In the genomic region with DNA sequence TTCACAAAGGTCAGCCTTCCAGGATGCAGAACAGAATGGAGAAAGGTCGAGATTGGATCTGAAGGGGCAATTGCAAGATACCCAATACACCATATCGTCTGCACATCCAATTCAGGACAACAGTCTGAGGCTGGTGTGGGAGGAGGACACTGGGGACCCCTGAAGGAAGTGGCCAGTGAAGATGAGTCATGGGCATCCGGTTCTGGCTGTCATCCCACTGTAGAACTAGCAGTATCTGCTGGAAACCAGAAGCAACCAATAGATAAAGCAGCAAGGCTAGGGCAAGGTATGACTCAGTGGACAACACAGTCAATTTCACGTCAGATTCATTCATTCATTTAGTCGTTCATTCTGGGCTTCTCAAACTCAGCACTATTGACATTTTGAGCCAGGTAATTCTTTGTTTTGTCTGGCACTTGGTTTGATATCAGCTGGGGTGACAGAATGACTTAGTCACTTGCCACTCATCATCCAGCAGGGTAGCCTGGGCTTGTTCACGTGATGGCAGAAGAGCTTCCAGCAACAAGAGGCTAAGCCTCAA, we compare ENCODE assay signal across 1 cellular context.
TF ChIP-seq lines count a peak whose summit lies in the region.

No MANE protein-coding gene starts in this region.

TF ChIP-seq in K562, 482 proteins besides CTCF, POLR2A, EP300 and RAD21 (continued from another document and continues in another):
- TF ChIP-seq, protein P1, sequence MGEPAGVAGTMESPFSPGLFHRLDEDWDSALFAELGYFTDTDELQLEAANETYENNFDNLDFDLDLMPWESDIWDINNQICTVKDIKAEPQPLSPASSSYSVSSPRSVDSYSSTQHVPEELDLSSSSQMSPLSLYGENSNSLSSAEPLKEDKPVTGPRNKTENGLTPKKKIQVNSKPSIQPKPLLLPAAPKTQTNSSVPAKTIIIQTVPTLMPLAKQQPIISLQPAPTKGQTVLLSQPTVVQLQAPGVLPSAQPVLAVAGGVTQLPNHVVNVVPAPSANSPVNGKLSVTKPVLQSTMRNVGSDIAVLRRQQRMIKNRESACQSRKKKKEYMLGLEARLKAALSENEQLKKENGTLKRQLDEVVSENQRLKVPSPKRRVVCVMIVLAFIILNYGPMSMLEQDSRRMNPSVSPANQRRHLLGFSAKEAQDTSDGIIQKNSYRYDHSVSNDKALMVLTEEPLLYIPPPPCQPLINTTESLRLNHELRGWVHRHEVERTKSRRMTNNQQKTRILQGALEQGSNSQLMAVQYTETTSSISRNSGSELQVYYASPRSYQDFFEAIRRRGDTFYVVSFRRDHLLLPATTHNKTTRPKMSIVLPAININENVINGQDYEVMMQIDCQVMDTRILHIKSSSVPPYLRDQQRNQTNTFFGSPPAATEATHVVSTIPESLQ (CRISPR knock-in tag; IDR thresholded peaks at IDR 0.05), result 0 out of 2 replicates have a peak, but pooled peaks have one; percentile 54
- TF ChIP-seq ZNF143 (CRISPR knock-in tag; IDR thresholded peaks at IDR 0.05) (no peak), ZBTB1 (CRISPR knock-in tag; IDR thresholded peaks at IDR 0.05; ENCODE audit: borderline replicate concordance, low read depth) (no peak), CTBP1 (IDR thresholded peaks at IDR 0.05; ENCODE audit: borderline replicate concordance) (peak; percentile 92), DACH1 (IDR thresholded peaks at IDR 0.05; ENCODE audit: partially characterized antibody) (no peak), ZFP30 (CRISPR knock-in tag; IDR thresholded peaks at IDR 0.05; ENCODE audit: borderline replicate concordance) (no peak), ZNF384 (IDR thresholded peaks at IDR 0.05; ENCODE audit: low read depth, low read length) (no peak), ID3 (CRISPR knock-in tag; IDR thresholded peaks at IDR 0.05) (no peak), ID3 (tag; IDR thresholded peaks at IDR 0.05) (0 out of 2 replicates have a peak, but pooled peaks have one; percentile 58), ZFX (CRISPR knock-in tag; IDR thresholded peaks at IDR 0.05) (no peak), KAT8 (IDR thresholded peaks at IDR 0.05; ENCODE audit: low read depth) (no peak), ZNF785 (CRISPR knock-in tag; IDR thresholded peaks at IDR 0.05) (no peak), NFE2L1 (tag; IDR thresholded peaks at IDR 0.05; ENCODE audit: borderline replicate concordance, low read depth) (no peak), PTRF (tag; IDR thresholded peaks at IDR 0.05) (no peak), SAFB (IDR thresholded peaks at IDR 0.05; ENCODE audit: borderline replicate concordance, low read depth, low read length) (no peak), ZFP91 (CRISPR knock-in tag; IDR thresholded peaks at IDR 0.05) (no peak), HDAC3 (IDR thresholded peaks at IDR 0.05; ENCODE audit: borderline replicate concordance, partially characterized antibody) (peak; percentile 84), HDAC2 (IDR thresholded peaks at IDR 0.05) (peak; percentile 88), NR3C1 (CRISPR knock-in tag; IDR thresholded peaks at IDR 0.05) (no peak), TCF7L2 (IDR thresholded peaks at IDR 0.05; ENCODE audit: low read depth, low read length) (no peak), MECOM (CRISPR knock-in tag; IDR thresholded peaks at IDR 0.05) (peak; percentile 91), TCF15 (CRISPR knock-in tag; IDR thresholded peaks at IDR 0.05) (no peak), ZNF133 (CRISPR knock-in tag; IDR thresholded peaks at IDR 0.05) (no peak), MYC (IDR thresholded peaks at IDR 0.05; ENCODE audit: low read depth, low read length) (0 out of 2 replicates have a peak, but pooled peaks have one; percentile 29), MYC (CRISPR knock-in tag; IDR thresholded peaks at IDR 0.05; ENCODE audit: borderline replicate concordance, low read depth) (no peak), NR2F6 (CRISPR knock-in tag; IDR thresholded peaks at IDR 0.05) (no peak)
- TF ChIP-seq, protein P2, sequence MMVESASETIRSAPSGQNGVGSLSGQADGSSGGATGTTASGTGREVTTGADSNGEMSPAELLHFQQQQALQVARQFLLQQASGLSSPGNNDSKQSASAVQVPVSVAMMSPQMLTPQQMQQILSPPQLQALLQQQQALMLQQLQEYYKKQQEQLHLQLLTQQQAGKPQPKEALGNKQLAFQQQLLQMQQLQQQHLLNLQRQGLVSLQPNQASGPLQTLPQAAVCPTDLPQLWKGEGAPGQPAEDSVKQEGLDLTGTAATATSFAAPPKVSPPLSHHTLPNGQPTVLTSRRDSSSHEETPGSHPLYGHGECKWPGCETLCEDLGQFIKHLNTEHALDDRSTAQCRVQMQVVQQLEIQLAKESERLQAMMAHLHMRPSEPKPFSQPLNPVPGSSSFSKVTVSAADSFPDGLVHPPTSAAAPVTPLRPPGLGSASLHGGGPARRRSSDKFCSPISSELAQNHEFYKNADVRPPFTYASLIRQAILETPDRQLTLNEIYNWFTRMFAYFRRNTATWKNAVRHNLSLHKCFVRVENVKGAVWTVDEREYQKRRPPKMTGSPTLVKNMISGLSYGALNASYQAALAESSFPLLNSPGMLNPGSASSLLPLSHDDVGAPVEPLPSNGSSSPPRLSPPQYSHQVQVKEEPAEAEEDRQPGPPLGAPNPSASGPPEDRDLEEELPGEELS (CRISPR knock-in tag; IDR thresholded peaks at IDR 0.05; ENCODE audit: borderline replicate concordance), result no peak; the same call in 1 of the 2 replicates
- TF ChIP-seq, protein P3, sequence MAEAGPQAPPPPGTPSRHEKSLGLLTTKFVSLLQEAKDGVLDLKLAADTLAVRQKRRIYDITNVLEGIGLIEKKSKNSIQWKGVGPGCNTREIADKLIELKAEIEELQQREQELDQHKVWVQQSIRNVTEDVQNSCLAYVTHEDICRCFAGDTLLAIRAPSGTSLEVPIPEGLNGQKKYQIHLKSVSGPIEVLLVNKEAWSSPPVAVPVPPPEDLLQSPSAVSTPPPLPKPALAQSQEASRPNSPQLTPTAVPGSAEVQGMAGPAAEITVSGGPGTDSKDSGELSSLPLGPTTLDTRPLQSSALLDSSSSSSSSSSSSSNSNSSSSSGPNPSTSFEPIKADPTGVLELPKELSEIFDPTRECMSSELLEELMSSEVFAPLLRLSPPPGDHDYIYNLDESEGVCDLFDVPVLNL (CRISPR knock-in tag; IDR thresholded peaks at IDR 0.05; ENCODE audit: low read depth), result no peak
- TF ChIP-seq, protein P4, sequence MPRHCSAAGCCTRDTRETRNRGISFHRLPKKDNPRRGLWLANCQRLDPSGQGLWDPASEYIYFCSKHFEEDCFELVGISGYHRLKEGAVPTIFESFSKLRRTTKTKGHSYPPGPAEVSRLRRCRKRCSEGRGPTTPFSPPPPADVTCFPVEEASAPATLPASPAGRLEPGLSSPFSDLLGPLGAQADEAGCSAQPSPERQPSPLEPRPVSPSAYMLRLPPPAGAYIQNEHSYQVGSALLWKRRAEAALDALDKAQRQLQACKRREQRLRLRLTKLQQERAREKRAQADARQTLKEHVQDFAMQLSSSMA (CRISPR knock-in tag; IDR thresholded peaks at IDR 0.05), result no peak
- TF ChIP-seq, protein P5, sequence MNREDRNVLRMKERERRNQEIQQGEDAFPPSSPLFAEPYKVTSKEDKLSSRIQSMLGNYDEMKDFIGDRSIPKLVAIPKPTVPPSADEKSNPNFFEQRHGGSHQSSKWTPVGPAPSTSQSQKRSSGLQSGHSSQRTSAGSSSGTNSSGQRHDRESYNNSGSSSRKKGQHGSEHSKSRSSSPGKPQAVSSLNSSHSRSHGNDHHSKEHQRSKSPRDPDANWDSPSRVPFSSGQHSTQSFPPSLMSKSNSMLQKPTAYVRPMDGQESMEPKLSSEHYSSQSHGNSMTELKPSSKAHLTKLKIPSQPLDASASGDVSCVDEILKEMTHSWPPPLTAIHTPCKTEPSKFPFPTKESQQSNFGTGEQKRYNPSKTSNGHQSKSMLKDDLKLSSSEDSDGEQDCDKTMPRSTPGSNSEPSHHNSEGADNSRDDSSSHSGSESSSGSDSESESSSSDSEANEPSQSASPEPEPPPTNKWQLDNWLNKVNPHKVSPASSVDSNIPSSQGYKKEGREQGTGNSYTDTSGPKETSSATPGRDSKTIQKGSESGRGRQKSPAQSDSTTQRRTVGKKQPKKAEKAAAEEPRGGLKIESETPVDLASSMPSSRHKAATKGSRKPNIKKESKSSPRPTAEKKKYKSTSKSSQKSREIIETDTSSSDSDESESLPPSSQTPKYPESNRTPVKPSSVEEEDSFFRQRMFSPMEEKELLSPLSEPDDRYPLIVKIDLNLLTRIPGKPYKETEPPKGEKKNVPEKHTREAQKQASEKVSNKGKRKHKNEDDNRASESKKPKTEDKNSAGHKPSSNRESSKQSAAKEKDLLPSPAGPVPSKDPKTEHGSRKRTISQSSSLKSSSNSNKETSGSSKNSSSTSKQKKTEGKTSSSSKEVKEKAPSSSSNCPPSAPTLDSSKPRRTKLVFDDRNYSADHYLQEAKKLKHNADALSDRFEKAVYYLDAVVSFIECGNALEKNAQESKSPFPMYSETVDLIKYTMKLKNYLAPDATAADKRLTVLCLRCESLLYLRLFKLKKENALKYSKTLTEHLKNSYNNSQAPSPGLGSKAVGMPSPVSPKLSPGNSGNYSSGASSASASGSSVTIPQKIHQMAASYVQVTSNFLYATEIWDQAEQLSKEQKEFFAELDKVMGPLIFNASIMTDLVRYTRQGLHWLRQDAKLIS (CRISPR knock-in tag; IDR thresholded peaks at IDR 0.05), result 0 out of 2 replicates have a peak, but pooled peaks have one; percentile 26
- TF ChIP-seq, protein P6, sequence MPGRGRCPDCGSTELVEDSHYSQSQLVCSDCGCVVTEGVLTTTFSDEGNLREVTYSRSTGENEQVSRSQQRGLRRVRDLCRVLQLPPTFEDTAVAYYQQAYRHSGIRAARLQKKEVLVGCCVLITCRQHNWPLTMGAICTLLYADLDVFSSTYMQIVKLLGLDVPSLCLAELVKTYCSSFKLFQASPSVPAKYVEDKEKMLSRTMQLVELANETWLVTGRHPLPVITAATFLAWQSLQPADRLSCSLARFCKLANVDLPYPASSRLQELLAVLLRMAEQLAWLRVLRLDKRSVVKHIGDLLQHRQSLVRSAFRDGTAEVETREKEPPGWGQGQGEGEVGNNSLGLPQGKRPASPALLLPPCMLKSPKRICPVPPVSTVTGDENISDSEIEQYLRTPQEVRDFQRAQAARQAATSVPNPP (IDR thresholded peaks at IDR 0.05; ENCODE audit: borderline replicate concordance, insufficient read depth, insufficient read length), result no peak
- TF ChIP-seq, protein P7, sequence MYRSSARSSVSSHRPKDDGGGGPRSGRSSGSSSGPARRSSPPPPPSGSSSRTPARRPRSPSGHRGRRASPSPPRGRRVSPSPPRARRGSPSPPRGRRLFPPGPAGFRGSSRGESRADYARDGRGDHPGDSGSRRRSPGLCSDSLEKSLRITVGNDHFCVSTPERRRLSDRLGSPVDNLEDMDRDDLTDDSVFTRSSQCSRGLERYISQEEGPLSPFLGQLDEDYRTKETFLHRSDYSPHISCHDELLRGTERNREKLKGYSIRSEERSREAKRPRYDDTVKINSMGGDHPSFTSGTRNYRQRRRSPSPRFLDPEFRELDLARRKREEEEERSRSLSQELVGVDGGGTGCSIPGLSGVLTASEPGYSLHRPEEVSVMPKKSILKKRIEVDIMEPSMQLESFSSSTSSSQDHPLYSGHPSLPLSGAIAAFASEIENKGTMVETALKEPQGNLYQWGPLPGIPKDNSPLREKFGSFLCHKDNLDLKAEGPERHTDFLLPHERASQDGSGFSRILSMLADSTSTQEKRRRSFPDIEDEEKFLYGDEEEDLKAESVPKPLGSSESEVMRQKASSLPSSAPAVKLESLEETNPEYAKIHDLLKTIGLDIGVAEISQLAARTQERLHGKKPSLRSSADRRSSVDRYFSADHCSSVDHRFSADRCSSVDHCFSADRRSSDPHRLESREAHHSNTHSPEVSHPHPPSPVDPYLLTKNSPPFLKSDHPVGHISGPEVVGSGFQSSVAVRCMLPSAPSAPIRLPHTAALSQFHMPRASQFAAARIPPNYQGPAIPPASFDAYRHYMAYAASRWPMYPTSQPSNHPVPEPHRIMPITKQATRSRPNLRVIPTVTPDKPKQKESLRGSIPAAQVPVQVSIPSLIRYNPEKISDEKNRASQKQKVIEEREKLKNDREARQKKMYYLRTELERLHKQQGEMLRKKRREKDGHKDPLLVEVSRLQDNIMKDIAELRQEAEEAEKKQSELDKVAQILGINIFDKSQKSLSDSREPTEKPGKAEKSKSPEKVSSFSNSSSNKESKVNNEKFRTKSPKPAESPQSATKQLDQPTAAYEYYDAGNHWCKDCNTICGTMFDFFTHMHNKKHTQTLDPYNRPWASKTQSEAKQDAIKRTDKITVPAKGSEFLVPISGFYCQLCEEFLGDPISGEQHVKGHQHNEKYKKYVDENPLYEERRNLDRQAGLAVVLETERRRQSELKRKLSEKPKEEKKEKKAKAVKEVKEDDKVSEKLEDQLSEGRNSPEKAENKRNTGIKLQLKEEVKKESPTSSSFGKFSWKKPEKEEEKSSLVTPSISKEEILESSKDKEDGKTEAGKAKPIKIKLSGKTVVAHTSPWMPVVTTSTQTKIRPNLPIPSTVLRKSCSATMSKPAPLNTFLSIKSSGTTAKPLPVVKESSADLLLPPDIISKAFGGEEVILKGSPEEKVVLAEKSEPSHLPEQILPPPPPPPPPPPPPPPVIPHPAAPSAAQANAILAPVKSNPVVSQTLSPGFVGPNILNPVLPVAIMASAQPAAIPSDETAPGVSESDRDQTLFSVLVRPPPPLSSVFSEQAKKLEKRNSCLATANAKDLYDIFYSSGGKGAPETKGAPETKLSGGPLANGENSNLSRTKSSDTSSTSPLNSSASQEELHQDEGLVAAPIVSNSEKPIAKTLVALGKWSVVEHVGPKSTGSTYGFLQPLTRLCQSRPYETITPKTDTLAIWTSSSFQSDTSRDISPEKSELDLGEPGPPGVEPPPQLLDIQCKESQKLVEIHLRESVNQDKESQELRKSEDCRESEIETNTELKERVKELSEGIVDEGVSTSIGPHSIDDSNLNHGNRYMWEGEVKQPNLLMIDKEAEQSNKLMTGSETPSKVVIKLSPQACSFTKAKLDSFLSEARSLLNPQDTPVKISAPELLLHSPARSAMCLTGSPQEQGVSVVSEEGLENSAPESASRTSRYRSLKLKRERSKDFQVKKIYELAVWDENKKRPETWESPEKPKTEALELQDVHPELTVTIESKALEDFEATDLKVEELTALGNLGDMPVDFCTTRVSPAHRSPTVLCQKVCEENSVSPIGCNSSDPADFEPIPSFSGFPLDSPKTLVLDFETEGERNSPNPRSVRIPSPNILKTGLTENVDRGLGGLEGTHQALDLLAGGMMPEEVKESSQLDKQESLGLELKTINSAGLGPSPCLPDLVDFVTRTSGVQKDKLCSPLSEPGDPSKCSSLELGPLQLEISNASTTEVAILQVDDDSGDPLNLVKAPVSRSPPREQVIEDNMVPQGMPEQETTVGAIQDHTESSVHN (IDR thresholded peaks at IDR 0.05; ENCODE audit: borderline replicate concordance in 1 of 2, low read depth in 1 of 2), result peak in 1 of 2 experiments; percentile 56; a peak in 1 of 4 replicates
